9 cellular contexts compared by ENCODE assay signal in the genomic region with DNA sequence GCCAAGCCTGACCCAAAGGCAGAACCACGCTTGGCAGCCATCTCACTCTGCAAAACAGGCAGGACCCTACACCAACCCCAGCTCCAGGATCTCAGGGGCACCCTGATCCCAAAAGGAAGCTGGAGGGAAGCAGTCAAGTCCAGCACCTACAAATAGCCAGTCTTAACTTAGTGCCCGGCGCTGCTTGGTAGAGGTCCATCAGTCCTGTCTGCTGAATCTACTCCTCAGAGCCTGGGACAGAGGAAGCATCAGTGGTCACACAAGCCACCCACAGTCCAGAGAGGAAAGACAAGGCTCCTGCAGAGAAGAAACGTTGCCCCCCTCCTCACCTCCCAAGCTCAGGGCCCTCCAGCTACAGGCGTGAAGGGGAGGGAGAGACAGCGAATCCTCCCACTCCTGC. TPM values are rescaled to one million over a fixed set of nuclear protein-coding genes. Genes with fewer than 3 reads are reported as not detected.
DNase-seq lines count a peak whose midpoint lies in the region; ATAC-seq and TF ChIP-seq lines count a peak whose summit lies in the region.
"Had no signal": no experiment of that assay in that cellular context is flagged by ENCODE, and none has a peak within 500 bp of the region (broad histone marks: within the 10 kb centered on the region; RNA-seq: fewer than 3 reads in every experiment).

No MANE protein-coding gene starts in this region.

- ATAC-seq in stimulated activated naive CD8-positive, alpha-beta T cell treated with anti-CD3 and anti-CD28 coated beads, Interleukin-15, Interleukin-2, amounts not matched to agents 100 U/mL and 50 U/mL, for 24 hours: no peak
- no peak for ATAC-seq in HG02759 (IDR thresholded peaks at IDR 0.05; ENCODE audit: unreplicated experiment)
- ATAC-seq in HG03469 (IDR thresholded peaks at IDR 0.05; ENCODE audit: unreplicated experiment): no peak

- no peak for TF ChIP-seq CTCF in endothelial cell (IDR thresholded peaks at IDR 0.05; ENCODE audit: unreplicated experiment)

- H3K27ac Mint-ChIP-seq in stimulated activated naive CD8-positive, alpha-beta T cell treated with anti-CD3 and anti-CD28 coated beads, Interleukin-15, Interleukin-2, amounts not matched to agents 100 ng/mL and 50 ng/mL, for 24 hours: peak overlapping the region; percentile 70
- H3K27ac Mint-ChIP-seq in endothelial cell (ENCODE audit: unreplicated experiment): peak overlapping the region; percentile 94

- H3K4me1 Mint-ChIP-seq in stimulated activated naive CD8-positive, alpha-beta T cell treated with anti-CD3 and anti-CD28 coated beads, Interleukin-15, Interleukin-2, amounts not matched to agents 100 ng/mL and 50 ng/mL, for 24 hours (ENCODE audit: low read depth): peaks cover 59% of the 10 kb centered on the region
- H3K4me1 Mint-ChIP-seq in endothelial cell (ENCODE audit: unreplicated experiment): peaks cover 77% of the 10 kb centered on the region

- no peaks in the 10 kb centered on the region for H3K27me3 Mint-ChIP-seq in stimulated activated naive CD8-positive, alpha-beta T cell treated with anti-CD3 and anti-CD28 coated beads, Interleukin-15, Interleukin-2, amounts not matched to agents 100 ng/mL and 50 ng/mL, for 24 hours
- H3K27me3 Mint-ChIP-seq in endothelial cell (ENCODE audit: unreplicated experiment): peaks cover 9% of the 10 kb centered on the region

- no peak for DNase-seq in stimulated activated naive CD8-positive, alpha-beta T cell treated with anti-CD3 and anti-CD28 coated beads, Interleukin-15, Interleukin-2, amounts not matched to agents 100 U/mL and 50 U/mL, for 24 hours
- DNase-seq in endothelial cell (ENCODE audit: low spot score): no peak
- DNase-seq in myocyte (ENCODE audit: low read depth): peak; percentile 60
- no peak for DNase-seq in NCI-H345 treated with DMSO at 0.1 percent for 48 hours (lab: John Stamatoyannopoulos, UW; ENCODE audit: unreplicated experiment)
- no peak for DNase-seq in NCI-H524 treated with DMSO at 0.1 percent for 48 hours (lab: John Stamatoyannopoulos, UW)

- H3K4me3 Mint-ChIP-seq in stimulated activated naive CD8-positive, alpha-beta T cell treated with anti-CD3 and anti-CD28 coated beads, Interleukin-15, Interleukin-2, amounts not matched to agents 100 ng/mL and 50 ng/mL, for 24 hours: peak overlapping the region; percentile 88
- H3K4me3 Mint-ChIP-seq in endothelial cell (ENCODE audit: unreplicated experiment): peak overlapping the region; percentile 100

- H3K9me3 Mint-ChIP-seq in stimulated activated naive CD8-positive, alpha-beta T cell treated with anti-CD3 and anti-CD28 coated beads, Interleukin-15, Interleukin-2, amounts not matched to agents 100 ng/mL and 50 ng/mL, for 24 hours: no peaks in the 10 kb centered on the region
- H3K9me3 Mint-ChIP-seq in endothelial cell (ENCODE audit: unreplicated experiment): no peaks in the 10 kb centered on the region

- peaks cover 7% of the 10 kb centered on the region for H3K36me3 Mint-ChIP-seq in stimulated activated naive CD8-positive, alpha-beta T cell treated with anti-CD3 and anti-CD28 coated beads, Interleukin-15, Interleukin-2, amounts not matched to agents 100 ng/mL and 50 ng/mL, for 24 hours (ENCODE audit: low read depth)
- peaks cover 9% of the 10 kb centered on the region for H3K36me3 Mint-ChIP-seq in endothelial cell (ENCODE audit: low read depth, unreplicated experiment)

RNA-seq across cellular contexts. Expression of a gene that starts 1.4 kb away (rescaled TPM):
- total RNA-seq in endothelial cell (ENCODE audit: unreplicated experiment) (227 TPM), myocyte (98.8 and 128 TPM in 2 replicates)
- polyA plus RNA-seq in myocyte (2012): 226 TPM

RNA-seq across cellular contexts. Expression of a gene that starts 27.6 kb away (rescaled TPM):
- total RNA-seq in endothelial cell (ENCODE audit: unreplicated experiment) (7,223 TPM), myocyte (not detected in 2 replicates)
- 45.7 TPM for polyA plus RNA-seq in myocyte (2012)
- total RNA-seq: HT1080 had no signal

RNA-seq across cellular contexts. Expression of a gene that starts 29.0 kb away (rescaled TPM):
- total RNA-seq in endothelial cell (ENCODE audit: unreplicated experiment) (6,066 TPM), myocyte (not detected in 2 replicates)
- polyA plus RNA-seq in myocyte (2012): not detected
- total RNA-seq: HT1080 had no signal

RNA-seq across cellular contexts. Expression of a gene that starts 38.0 kb away (rescaled TPM):
- total RNA-seq in endothelial cell (ENCODE audit: unreplicated experiment) (1.8 TPM), myocyte (4.5 and 5.6 TPM in 2 replicates)
- 3.5 TPM for polyA plus RNA-seq in myocyte (2012)

Comparison
In these comparisons a context has a peak if more than half of its experiments do, and no peak if none do; other contexts are left out.
1. RNA of a gene that starts 27.6 kb away (total RNA-seq): 7,223 TPM in endothelial cell (single experiment); not detected in myocyte; every median in the first group is over 1,000 times any median in the second.
2. RNA of a gene that starts 29.0 kb away (total RNA-seq): 6,066 TPM in endothelial cell (single experiment); not detected in myocyte; every median in the first group is over 1,000 times any median in the second.